8 cellular contexts compared by ENCODE assay signal in the genomic region with DNA sequence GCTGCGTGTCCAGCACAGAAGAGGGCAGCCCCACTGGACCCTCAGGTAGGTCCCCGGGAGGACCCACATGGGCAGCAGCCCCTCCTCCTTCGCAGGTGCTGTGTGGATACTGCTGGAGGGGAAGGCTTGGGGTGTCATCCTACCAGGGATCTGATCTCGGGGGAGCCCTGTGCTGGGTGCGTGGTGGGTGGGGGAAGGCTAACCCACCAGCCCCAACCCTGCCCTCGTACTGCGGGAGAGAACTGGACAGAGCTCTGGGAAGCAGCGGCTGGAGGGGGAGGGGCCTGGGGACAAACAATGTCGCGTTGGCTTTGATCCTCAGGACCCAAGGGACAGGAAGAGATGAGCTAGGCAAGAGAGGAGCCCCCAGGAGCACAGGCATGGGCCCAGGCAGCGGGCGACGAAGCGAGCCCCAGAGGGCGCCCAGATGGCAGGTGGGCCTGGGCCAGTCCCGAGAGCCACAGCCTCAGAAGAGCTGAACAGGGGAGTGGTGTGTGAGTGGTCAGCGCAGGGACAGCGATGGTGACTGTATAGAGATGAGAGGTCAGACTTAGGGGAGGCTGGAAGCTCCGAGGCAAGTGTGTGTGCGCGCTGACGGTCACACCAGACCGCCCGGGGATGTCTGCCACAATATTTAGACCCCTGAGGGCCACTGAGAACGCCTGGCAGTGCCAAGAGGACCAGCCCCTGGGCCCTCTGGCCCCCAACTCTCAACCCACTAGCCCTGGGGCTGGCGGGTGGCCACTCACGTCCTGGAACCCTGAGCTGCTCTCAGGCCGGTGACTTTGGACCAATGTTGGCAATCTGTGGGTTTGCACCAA. TPM values are rescaled to one million over a fixed set of nuclear protein-coding genes. Genes with fewer than 3 reads are reported as not detected.
DNase-seq lines count a peak whose midpoint lies in the region; ATAC-seq, FAIRE-seq and TF ChIP-seq lines count a peak whose summit lies in the region.

No MANE protein-coding gene starts in this region.

- TF ChIP-seq EP300 in A549 (IDR thresholded peaks at IDR 0.05): no peak

- FAIRE-seq in A549 (lab: Jason Lieb, UNC): no peak

- TF ChIP-seq RAD21 in A549 (conservative IDR thresholded peaks at IDR 0.05 in 1 of 2, IDR thresholded peaks at IDR 0.05 in 1 of 2): no peak

- no peak overlapping the region for H3K9ac ChIP-seq in muscle layer of colon (ENCODE audit: low read length)

- CTCF ChIA-PET in A549 (lab: Yijun Ruan, JAX): interaction anchor here (2.8 kb wide), 1 partner anchor 71 kb away, joined by 8 read pairs; no protein-coding TSS in a partner anchor

- POLR2A ChIA-PET in A549 (lab: Yijun Ruan, JAX): interaction anchor here (0.6 kb wide), 1 partner anchor 23 kb away, joined by 4 read pairs; no protein-coding TSS in a partner anchor

- peaks cover 28% of the 10 kb centered on the region for H3K4me1 ChIP-seq in A549
- H3K4me1 ChIP-seq in muscle layer of colon (ENCODE audit: insufficient read depth, low read length): peaks cover 20% of the 10 kb centered on the region

- TF ChIP-seq POLR2A in A549 (IDR thresholded peaks at IDR 0.05; ENCODE audit: low read length): no peak

- no peaks in the 10 kb centered on the region for H3K27me3 ChIP-seq in muscle layer of colon (ENCODE audit: control insufficient read depth in 1 of 2, insufficient read depth in 2 of 2, low read length in 2 of 2)

- H3K4me3 ChIP-seq in A549: peak overlapping the region; percentile 79
- H3K4me3 ChIP-seq in Jurkat, Clone E6-1 (ENCODE audit: low read length): peak overlapping the region; percentile 62
- H3K4me3 ChIP-seq in choroid plexus epithelial cell (ENCODE audit: low read depth, low read length): peak overlapping the region; percentile 78
- H3K4me3 ChIP-seq in muscle layer of colon (ENCODE audit: low read depth in 1 of 2, low read length in 2 of 2): peak overlapping the region; percentile 67 to 71

- peaks cover 13% of the 10 kb centered on the region for H3K36me3 ChIP-seq in muscle layer of colon (ENCODE audit: insufficient read depth, low read length)

- TF ChIP-seq CTCF in A549 (IDR thresholded peaks at IDR 0.05): no peak
- TF ChIP-seq CTCF in choroid plexus epithelial cell (conservative IDR thresholded peaks at IDR 0.05; ENCODE audit: low read depth, low read length): no peak

- H3K9me3 ChIP-seq in A549: no peaks in the 10 kb centered on the region
- H3K9me3 ChIP-seq in muscle layer of colon (ENCODE audit: low read length): no peaks in the 10 kb centered on the region

- H3K27ac ChIP-seq in A549 (peak overlapping the region; percentile 96), muscle layer of colon (ENCODE audit: low read depth, low read length) (no peak overlapping the region)

- DNase-seq in A549 (ENCODE audit: low read depth in 1 of 2, low spot score in 1 of 2): no peak
- DNase-seq in Jurkat, Clone E6-1 (ENCODE audit: low read depth, low spot score): no peak
- DNase-seq in choroid plexus epithelial cell (ENCODE audit: low read depth): no peak
- DNase-seq in NCI-H2029 treated with DMSO at 0.1 percent for 48 hours (lab: John Stamatoyannopoulos, UW): no peak
- no peak for DNase-seq in NCI-H446 (lab: John Stamatoyannopoulos, UW)
- DNase-seq in NCI-H1417 treated with DMSO at 0.1 percent for 48 hours (lab: John Stamatoyannopoulos, UW): no peak

- ATAC-seq in A549 (no peak), HG02870 (IDR thresholded peaks at IDR 0.05; ENCODE audit: unreplicated experiment) (no peak)

- 81% methylated on average over 18 of the region's 28 CpGs for WGBS in A549 (ENCODE audit: missing lambda C conversion rate)

- H3K4me2 ChIP-seq in A549: peak overlapping the region; percentile 90

TF ChIP-seq in A549, 52 proteins besides CTCF, POLR2A, EP300 and RAD21:
- TF ChIP-seq PHF8 (IDR thresholded peaks at IDR 0.05; ENCODE audit: borderline replicate concordance, low read depth) (no peak), ESRRA (IDR thresholded peaks at IDR 0.05; ENCODE audit: borderline replicate concordance, low read length) (no peak), NPAS2 (CRISPR knock-in tag; IDR thresholded peaks at IDR 0.05; ENCODE audit: borderline replicate concordance) (no peak), CHD2 (IDR thresholded peaks at IDR 0.05; ENCODE audit: low read length, partially characterized antibody) (no peak), POLR2AphosphoS2 (conservative IDR thresholded peaks at IDR 0.05; ENCODE audit: low read length) (no peak)
- TF ChIP-seq, protein P1, sequence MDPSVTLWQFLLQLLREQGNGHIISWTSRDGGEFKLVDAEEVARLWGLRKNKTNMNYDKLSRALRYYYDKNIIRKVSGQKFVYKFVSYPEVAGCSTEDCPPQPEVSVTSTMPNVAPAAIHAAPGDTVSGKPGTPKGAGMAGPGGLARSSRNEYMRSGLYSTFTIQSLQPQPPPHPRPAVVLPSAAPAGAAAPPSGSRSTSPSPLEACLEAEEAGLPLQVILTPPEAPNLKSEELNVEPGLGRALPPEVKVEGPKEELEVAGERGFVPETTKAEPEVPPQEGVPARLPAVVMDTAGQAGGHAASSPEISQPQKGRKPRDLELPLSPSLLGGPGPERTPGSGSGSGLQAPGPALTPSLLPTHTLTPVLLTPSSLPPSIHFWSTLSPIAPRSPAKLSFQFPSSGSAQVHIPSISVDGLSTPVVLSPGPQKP (IDR thresholded peaks at IDR 0.05; ENCODE audit: low read depth, low read length): no peak
- TF ChIP-seq, protein P2, sequence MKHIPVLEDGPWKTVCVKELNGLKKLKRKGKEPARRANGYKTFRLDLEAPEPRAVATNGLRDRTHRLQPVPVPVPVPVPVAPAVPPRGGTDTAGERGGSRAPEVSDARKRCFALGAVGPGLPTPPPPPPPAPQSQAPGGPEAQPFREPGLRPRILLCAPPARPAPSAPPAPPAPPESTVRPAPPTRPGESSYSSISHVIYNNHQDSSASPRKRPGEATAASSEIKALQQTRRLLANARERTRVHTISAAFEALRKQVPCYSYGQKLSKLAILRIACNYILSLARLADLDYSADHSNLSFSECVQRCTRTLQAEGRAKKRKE (CRISPR knock-in tag; IDR thresholded peaks at IDR 0.05; ENCODE audit: low read depth): no peak
- TF ChIP-seq, protein P3, sequence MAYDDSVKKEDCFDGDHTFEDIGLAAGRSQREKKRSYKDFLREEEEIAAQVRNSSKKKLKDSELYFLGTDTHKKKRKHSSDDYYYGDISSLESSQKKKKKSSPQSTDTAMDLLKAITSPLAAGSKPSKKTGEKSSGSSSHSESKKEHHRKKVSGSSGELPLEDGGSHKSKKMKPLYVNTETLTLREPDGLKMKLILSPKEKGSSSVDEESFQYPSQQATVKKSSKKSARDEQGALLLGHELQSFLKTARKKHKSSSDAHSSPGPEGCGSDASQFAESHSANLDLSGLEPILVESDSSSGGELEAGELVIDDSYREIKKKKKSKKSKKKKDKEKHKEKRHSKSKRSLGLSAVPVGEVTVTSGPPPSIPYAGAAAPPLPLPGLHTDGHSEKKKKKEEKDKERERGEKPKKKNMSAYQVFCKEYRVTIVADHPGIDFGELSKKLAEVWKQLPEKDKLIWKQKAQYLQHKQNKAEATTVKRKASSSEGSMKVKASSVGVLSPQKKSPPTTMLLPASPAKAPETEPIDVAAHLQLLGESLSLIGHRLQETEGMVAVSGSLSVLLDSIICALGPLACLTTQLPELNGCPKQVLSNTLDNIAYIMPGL (CRISPR knock-in tag; IDR thresholded peaks at IDR 0.05; ENCODE audit: borderline replicate concordance): no peak

RNA-seq across cellular contexts. Expression of a gene that starts 1.4 kb away (rescaled TPM):
- 3.8 and 4.4 TPM in 2 replicates for polyA plus RNA-seq in A549 (2011; rRNA removed)
- 17.0 and 25.0 TPM in 2 replicates for polyA plus RNA-seq in A549 (2012; cell fraction: cytosol; rRNA removed)
- 45.2 and 46.5 TPM in 2 replicates for polyA plus RNA-seq in A549 (2012; cell fraction: nucleus; rRNA removed)
- 10.3 to 11.3 TPM (median 11.2 TPM) in 3 replicates for polyA plus RNA-seq in A549 (2017; fragmentation: RNase III; extraction: RNeasy Plus Mini Kit Qiagen cat#74134 plus additional on column Dnase treatment)
- 1.6 and 3.0 TPM in 2 replicates for polyA minus RNA-seq in A549 (2011; rRNA and poly(A)+ RNA removed)
- polyA plus RNA-seq in Jurkat, Clone E6-1 (2012; ENCODE audit: insufficient read depth, insufficient read length): 77.7 TPM

RNA-seq across cellular contexts. Expression of a gene that starts 40.7 kb away (rescaled TPM):
- polyA plus RNA-seq in A549 (2011; rRNA removed) (14.4 and 15.1 TPM in 2 replicates), A549 (2017; fragmentation: RNase III; extraction: RNeasy Plus Mini Kit Qiagen cat#74134 plus additional on column Dnase treatment) (18.7 to 20.6 TPM (median 18.7 TPM) in 3 replicates)
- polyA plus RNA-seq in A549 (2012; cell fraction: cytosol; rRNA removed): 44.0 and 51.4 TPM in 2 replicates
- polyA plus RNA-seq in A549 (2012; cell fraction: nucleus; rRNA removed): 63.9 and 67.7 TPM in 2 replicates
- 3.6 TPM in 2 replicates for polyA minus RNA-seq in A549 (2011; rRNA and poly(A)+ RNA removed)
- polyA plus RNA-seq in Jurkat, Clone E6-1 (2012; ENCODE audit: insufficient read depth, insufficient read length): 52.0 TPM

RNA-seq across cellular contexts. Expression of a gene that starts 40.9 kb away (rescaled TPM):
- 4.4 and 5.2 TPM in 2 replicates for polyA plus RNA-seq in A549 (2011; rRNA removed)
- 8.9 and 13.6 TPM in 2 replicates for polyA plus RNA-seq in A549 (2012; cell fraction: cytosol; rRNA removed)
- 16.7 and 19.5 TPM in 2 replicates for polyA plus RNA-seq in A549 (2012; cell fraction: nucleus; rRNA removed)
- polyA plus RNA-seq in A549 (2017; fragmentation: RNase III; extraction: RNeasy Plus Mini Kit Qiagen cat#74134 plus additional on column Dnase treatment): 6.3 to 9.0 TPM (median 7.7 TPM) in 3 replicates
- 5.8 and 8.2 TPM in 2 replicates for polyA minus RNA-seq in A549 (2011; rRNA and poly(A)+ RNA removed)
- 40.5 TPM for polyA plus RNA-seq in Jurkat, Clone E6-1 (2012; ENCODE audit: insufficient read depth, insufficient read length)

RNA-seq across cellular contexts. Expression of a gene that starts 53.4 kb away (rescaled TPM):
- polyA plus RNA-seq in A549 (2011; rRNA removed) (0.03 TPM in 1 of 2 replicates, not detected in the other), A549 (2017; fragmentation: RNase III; extraction: RNeasy Plus Mini Kit Qiagen cat#74134 plus additional on column Dnase treatment) (0.06 to 0.08 TPM (median 0.07 TPM) in 3 replicates)
- 0.01 TPM in 1 of 2 replicates, not detected in the other for polyA plus RNA-seq in A549 (2012; cell fraction: cytosol; rRNA removed)
- 0.11 and 0.12 TPM in 2 replicates for polyA plus RNA-seq in A549 (2012; cell fraction: nucleus; rRNA removed)
- not detected in 2 replicates for polyA minus RNA-seq in A549 (2011; rRNA and poly(A)+ RNA removed)
- not detected for polyA plus RNA-seq in Jurkat, Clone E6-1 (2012; ENCODE audit: insufficient read depth, insufficient read length)
